Comparison of ENCODE assay signal across 24 cellular contexts in genomic region chr7:36262706-36263484, GRCh38.
DNase-seq lines count a peak whose midpoint lies in the region; ATAC-seq, FAIRE-seq and TF ChIP-seq lines count a peak whose summit lies in the region.
"Had no signal": no experiment of that assay in that cellular context is flagged by ENCODE, and none has a peak within 500 bp of the region (broad histone marks: within the 10 kb centered on the region; RNA-seq: fewer than 3 reads in every experiment).

No MANE protein-coding gene starts in this region.

- H3K9ac ChIP-seq in HepG2 (ENCODE audit: insufficient read depth, low read depth, low read length): no peak overlapping the region

- H4K20me1 ChIP-seq in HepG2 (ENCODE audit: insufficient read depth, low read length): no peaks in the 10 kb centered on the region

- H3K27me3 Mint-ChIP-seq in mesothelial cell of epicardium (ENCODE audit: low read depth): no peaks in the 10 kb centered on the region

- WGBS in HepG2 (ENCODE audit: low lambda C conversion rate): 94% methylated on average over 7 of the region's 7 CpGs

- peaks cover 9% of the 10 kb centered on the region for H3K9me3 Mint-ChIP-seq in mesothelial cell of epicardium
- H3K9me3 Mint-ChIP-seq: activated T-cell treated with anti-CD3 and anti-CD28 coated beads, Interleukin-2, amount 50 U/mL, for 4 hours had no signal

- ATAC-seq in HepG2 (no peak), HG03571 (IDR thresholded peaks at IDR 0.05; ENCODE audit: unreplicated experiment) (no peak)
- ATAC-seq: activated T-cell treated with anti-CD3 and anti-CD28 coated beads, Interleukin-2, amount 50 U/mL, for 4 hours; left cardiac atrium; stimulated activated naive B cell treated with anti-CD40 and anti-IgM and Interleukin-4, amounts not matched to agents 10 μg/mL and 1 μg/mL and 100 μg/mL, for 72 hours had no signal

- H3K4me1 Mint-ChIP-seq in mesothelial cell of epicardium: peaks cover 68% of the 10 kb centered on the region

- H2AFZ ChIP-seq in HepG2 (ENCODE audit: low read length): no peak overlapping the region

- no peak for FAIRE-seq in HepG2 (lab: Jason Lieb, UNC)
- FAIRE-seq: endometrium, TTC549 had no signal

- peaks cover 8% of the 10 kb centered on the region for H3K36me3 Mint-ChIP-seq in mesothelial cell of epicardium
- H3K36me3 Mint-ChIP-seq: stimulated activated naive B cell treated with anti-CD40 and anti-IgM and Interleukin-4, amounts not matched to agents 10 μg/mL and 1 μg/mL and 100 μg/mL, for 72 hours had no signal

- H3K4me3 ChIP-seq in HL-60 (replicated peaks; ENCODE audit: insufficient read depth, low read length) (no peak overlapping the region), tibial artery (no peak overlapping the region), HepG2 (replicated peaks in 1 of 3; ENCODE audit: insufficient read depth in 1 of 3, low read depth in 2 of 3, low read length in 3 of 3) (no peak overlapping the region)
- H3K4me3 ChIP-seq: prostate gland, skin epidermis had no signal

- TF ChIP-seq EP300 in HepG2 (IDR thresholded peaks at IDR 0.05; ENCODE audit: low read depth in 2 of 2, low read length in 2 of 2): no peak
- no peak for TF ChIP-seq EP300 in HepG2 (CRISPR knock-in tag; IDR thresholded peaks at IDR 0.05; ENCODE audit: borderline replicate concordance)

- POLR2A ChIA-PET in HepG2 (lab: Yijun Ruan, JAX): no interaction called here

- TF ChIP-seq POLR2A in HepG2 (IDR thresholded peaks at IDR 0.05; ENCODE audit: insufficient read depth in 1 of 2, low read depth in 2 of 2, low read length in 2 of 2): no peak

- DNase-seq in HL-60 (ENCODE audit: low read depth in 1 of 2, low spot score in 1 of 2) (no peak), SK-MEL-5 (ENCODE audit: low read depth, low spot score) (peak; percentile 58), mesothelial cell of epicardium (ENCODE audit: low spot score in 2 of 2, unreplicated experiment in 2 of 2) (no peak), tibial artery (no peak), NCI-H524 (lab: John Stamatoyannopoulos, UW) (no peak), HepG2 (ENCODE audit: low spot score) (no peak), NCI-H82 (lab: John Stamatoyannopoulos, UW) (no peak)
- DNase-seq: activated naive CD4-positive, alpha-beta T cell treated with Interleukin-2 at 50 U/mL for 16 hours; activated T-cell treated with anti-CD3 and anti-CD28 coated beads, Interleukin-2, amount 50 U/mL, for 4 hours; cortex of kidney; left cardiac atrium; mesendoderm; NCI-H1417; NCI-H2107; NCI-H510A; SHP77 treated with DMSO at 0.1 percent for 48 hours; stimulated activated CD4-positive, alpha-beta T cell treated with anti-CD3 and anti-CD28 coated beads, Interleukin-2, amount 100 ng/mL, for 24 hours; stimulated activated naive B cell treated with anti-CD40 and anti-IgM and Interleukin-4, amounts not matched to agents 10 μg/mL and 1 μg/mL and 100 μg/mL, for 72 hours had no signal

- H3K27ac ChIP-seq in HL-60 (replicated peaks) (peak overlapping the region; percentile 59), tibial artery (peak overlapping the region; percentile 68 to 77), HepG2 (ENCODE audit: extremely low read length, insufficient read depth, low read length) (no peak overlapping the region)

- no peak overlapping the region for H3K4me3 Mint-ChIP-seq in mesothelial cell of epicardium
- H3K4me3 Mint-ChIP-seq: activated T-cell treated with anti-CD3 and anti-CD28 coated beads, Interleukin-2, amount 50 U/mL, for 4 hours; stimulated activated naive B cell treated with anti-CD40 and anti-IgM and Interleukin-4, amounts not matched to agents 10 μg/mL and 1 μg/mL and 100 μg/mL, for 72 hours had no signal

- peaks cover 6% of the 10 kb centered on the region for H3K79me2 ChIP-seq in HepG2 (ENCODE audit: insufficient read depth, low read length)

- no peak overlapping the region for H3K4me2 ChIP-seq in HepG2 (ENCODE audit: low read depth, low read length)

- BruUV-seq in HepG2 (replicated peaks; lab: Mats Ljungman, UMichigan): no TSS peak

- H3K36me3 ChIP-seq in tibial artery (no peaks in the 10 kb centered on the region), HepG2 (replicated peaks in 1 of 2; ENCODE audit: control insufficient read depth in 1 of 2, insufficient read depth in 2 of 2, low read length in 2 of 2) (peaks cover 0 to 7% of the 10 kb centered on the region in 2 experiments; a peak in 1 of 5 replicates)
- H3K36me3 ChIP-seq: prostate gland, thoracic aorta had no signal

- intact Hi-C loops in tibial artery (cut with DNase I; ENCODE audit: low total_unique reads): no loop called here
- intact Hi-C loops in HepG2 (cut with micrococcal nuclease; ENCODE audit: unreplicated experiment): no loop called here

- no peaks in the 10 kb centered on the region for H3K27me3 ChIP-seq in HL-60 (ENCODE audit: insufficient read depth, poor library complexity, severe bottlenecking)
- no peaks in the 10 kb centered on the region for H3K27me3 ChIP-seq in tibial artery
- H3K27me3 ChIP-seq in HepG2 (ENCODE audit: control insufficient read depth in 1 of 2, insufficient read depth in 2 of 2, low read length in 2 of 2): no peaks in the 10 kb centered on the region

- TF ChIP-seq RAD21 in HepG2 (CRISPR knock-in tag; IDR thresholded peaks at IDR 0.05): no peak

- in situ Hi-C loops in SK-MEL-5 (cut with HindIII; ENCODE audit: low pct_unique_long_range_greater_than_20kb, low sequenced_read_pairs) (no loop called here), HepG2 (cut with HindIII; ENCODE audit: extremely low pct_ligation_motif_present, low pct_unique_long_range_greater_than_20kb) (no loop called here)

- no peak for TF ChIP-seq CTCF in HL-60 (IDR thresholded peaks at IDR 0.05; ENCODE audit: insufficient read depth, low read length)
- no peak for TF ChIP-seq CTCF in mesothelial cell of epicardium (IDR thresholded peaks at IDR 0.05; ENCODE audit: unreplicated experiment)
- no peak for TF ChIP-seq CTCF in tibial artery (IDR thresholded peaks at IDR 0.05)
- no peak for TF ChIP-seq CTCF in HepG2 (CRISPR knock-in tag; IDR thresholded peaks at IDR 0.05)

- H3K4me1 ChIP-seq in tibial artery: peaks cover 0 to 81% (median 56%) of the 10 kb centered on the region in 4 donors
- peaks cover 79% of the 10 kb centered on the region for H3K4me1 ChIP-seq in HepG2 (ENCODE audit: insufficient read depth, low read length)

- H3K27ac Mint-ChIP-seq in mesothelial cell of epicardium: peak overlapping the region; percentile 49
- H3K27ac Mint-ChIP-seq: stimulated activated naive B cell treated with anti-CD40 and anti-IgM and Interleukin-4, amounts not matched to agents 10 μg/mL and 1 μg/mL and 100 μg/mL, for 72 hours had no signal

- H3K9me3 ChIP-seq in tibial artery (no peaks in the 10 kb centered on the region), HepG2 (ENCODE audit: low read length) (no peaks in the 10 kb centered on the region)
- H3K9me3 ChIP-seq: prostate gland, thoracic aorta had no signal

- CTCF ChIA-PET in HepG2 (lab: Yijun Ruan, JAX; ENCODE audit: low intra/inter-chr PET ratio, low total read pairs): no interaction called here

TF ChIP-seq in HepG2, 621 proteins besides CTCF, POLR2A, EP300 and RAD21 (continues in another document):
- TF ChIP-seq ZXDC (CRISPR knock-in tag; IDR thresholded peaks at IDR 0.05) (no peak), TBX2 (CRISPR knock-in tag; IDR thresholded peaks at IDR 0.05; ENCODE audit: borderline replicate concordance) (no peak), PRDM15 (CRISPR knock-in tag; IDR thresholded peaks at IDR 0.05) (no peak), ZNF580 (CRISPR knock-in tag; IDR thresholded peaks at IDR 0.05; ENCODE audit: borderline replicate concordance, low read depth) (no peak)
